Comparison of ENCODE assay signal across 1 cellular context in the genomic region with DNA sequence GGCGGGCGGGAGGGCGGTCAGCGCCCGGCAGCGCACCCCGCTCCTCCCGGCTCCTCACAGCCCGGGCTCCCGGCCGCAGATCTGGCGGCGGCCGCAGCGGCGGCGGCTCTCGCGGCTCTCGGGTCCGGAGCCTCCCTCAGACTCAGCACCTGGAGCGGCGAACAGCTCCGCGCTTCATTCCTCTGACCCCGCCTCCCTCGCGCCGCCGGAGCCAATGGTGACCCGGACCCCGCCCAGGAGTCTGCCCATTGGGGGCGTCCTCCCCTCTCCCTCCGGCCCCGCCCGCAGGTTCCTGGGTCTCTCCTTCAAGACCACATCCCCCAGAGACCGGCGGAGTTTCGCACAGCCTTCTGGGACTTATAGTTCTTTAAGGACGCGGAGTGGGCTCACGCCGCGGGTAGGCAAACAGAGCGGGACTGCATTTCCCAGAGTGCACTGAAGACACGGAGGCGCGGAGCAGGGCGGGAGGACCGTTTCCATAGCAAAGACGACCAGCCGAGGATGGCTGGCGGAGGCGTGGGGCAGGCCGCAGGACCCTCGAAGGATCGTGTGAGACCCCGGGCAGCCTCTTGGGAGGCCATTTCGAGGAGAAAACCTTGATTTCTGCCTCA.
A peak's percentile ranks its signal among the peaks of the same experiment; 100 is the strongest.
TF ChIP-seq lines count a peak whose summit lies in the region.

A gene (minus strand): TSS at position 149 of the 611 bp plus-strand sequence. CDS start 76,327 bp downstream, outside the sequence.

TF ChIP-seq in SK-N-SH, 30 proteins besides CTCF, POLR2A, EP300 and RAD21 (continued from another document):
- TF ChIP-seq, protein P1, sequence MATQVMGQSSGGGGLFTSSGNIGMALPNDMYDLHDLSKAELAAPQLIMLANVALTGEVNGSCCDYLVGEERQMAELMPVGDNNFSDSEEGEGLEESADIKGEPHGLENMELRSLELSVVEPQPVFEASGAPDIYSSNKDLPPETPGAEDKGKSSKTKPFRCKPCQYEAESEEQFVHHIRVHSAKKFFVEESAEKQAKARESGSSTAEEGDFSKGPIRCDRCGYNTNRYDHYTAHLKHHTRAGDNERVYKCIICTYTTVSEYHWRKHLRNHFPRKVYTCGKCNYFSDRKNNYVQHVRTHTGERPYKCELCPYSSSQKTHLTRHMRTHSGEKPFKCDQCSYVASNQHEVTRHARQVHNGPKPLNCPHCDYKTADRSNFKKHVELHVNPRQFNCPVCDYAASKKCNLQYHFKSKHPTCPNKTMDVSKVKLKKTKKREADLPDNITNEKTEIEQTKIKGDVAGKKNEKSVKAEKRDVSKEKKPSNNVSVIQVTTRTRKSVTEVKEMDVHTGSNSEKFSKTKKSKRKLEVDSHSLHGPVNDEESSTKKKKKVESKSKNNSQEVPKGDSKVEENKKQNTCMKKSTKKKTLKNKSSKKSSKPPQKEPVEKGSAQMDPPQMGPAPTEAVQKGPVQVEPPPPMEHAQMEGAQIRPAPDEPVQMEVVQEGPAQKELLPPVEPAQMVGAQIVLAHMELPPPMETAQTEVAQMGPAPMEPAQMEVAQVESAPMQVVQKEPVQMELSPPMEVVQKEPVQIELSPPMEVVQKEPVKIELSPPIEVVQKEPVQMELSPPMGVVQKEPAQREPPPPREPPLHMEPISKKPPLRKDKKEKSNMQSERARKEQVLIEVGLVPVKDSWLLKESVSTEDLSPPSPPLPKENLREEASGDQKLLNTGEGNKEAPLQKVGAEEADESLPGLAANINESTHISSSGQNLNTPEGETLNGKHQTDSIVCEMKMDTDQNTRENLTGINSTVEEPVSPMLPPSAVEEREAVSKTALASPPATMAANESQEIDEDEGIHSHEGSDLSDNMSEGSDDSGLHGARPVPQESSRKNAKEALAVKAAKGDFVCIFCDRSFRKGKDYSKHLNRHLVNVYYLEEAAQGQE (IDR thresholded peaks at IDR 0.05; ENCODE audit: low read depth, low read length) = peak; percentile 95
- TF ChIP-seq MEF2A (IDR thresholded peaks at IDR 0.05; ENCODE audit: borderline replicate concordance, low read depth) = no peak
- TF ChIP-seq, protein P2, sequence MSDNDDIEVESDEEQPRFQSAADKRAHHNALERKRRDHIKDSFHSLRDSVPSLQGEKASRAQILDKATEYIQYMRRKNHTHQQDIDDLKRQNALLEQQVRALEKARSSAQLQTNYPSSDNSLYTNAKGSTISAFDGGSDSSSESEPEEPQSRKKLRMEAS (IDR thresholded peaks at IDR 0.05; ENCODE audit: low read depth) = peak; percentile 40
- TF ChIP-seq FOSL2 (IDR thresholded peaks at IDR 0.05; ENCODE audit: borderline replicate concordance, low read depth) = no peak
- no peak for TF ChIP-seq NRF1 (IDR thresholded peaks at IDR 0.05; ENCODE audit: low read depth, low read length)
- TF ChIP-seq, protein P3, sequence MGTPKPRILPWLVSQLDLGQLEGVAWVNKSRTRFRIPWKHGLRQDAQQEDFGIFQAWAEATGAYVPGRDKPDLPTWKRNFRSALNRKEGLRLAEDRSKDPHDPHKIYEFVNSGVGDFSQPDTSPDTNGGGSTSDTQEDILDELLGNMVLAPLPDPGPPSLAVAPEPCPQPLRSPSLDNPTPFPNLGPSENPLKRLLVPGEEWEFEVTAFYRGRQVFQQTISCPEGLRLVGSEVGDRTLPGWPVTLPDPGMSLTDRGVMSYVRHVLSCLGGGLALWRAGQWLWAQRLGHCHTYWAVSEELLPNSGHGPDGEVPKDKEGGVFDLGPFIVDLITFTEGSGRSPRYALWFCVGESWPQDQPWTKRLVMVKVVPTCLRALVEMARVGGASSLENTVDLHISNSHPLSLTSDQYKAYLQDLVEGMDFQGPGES (IDR thresholded peaks at IDR 0.05; ENCODE audit: low read depth, low read length) = no peak
- TF ChIP-seq SIN3A (IDR thresholded peaks at IDR 0.05; ENCODE audit: borderline replicate concordance, low read depth, low read length) = 0 out of 2 replicates have a peak, but pooled peaks have one; percentile 20
- TF ChIP-seq GABPA (IDR thresholded peaks at IDR 0.05; ENCODE audit: low read depth) = 0 out of 2 replicates have a peak, but pooled peaks have one; percentile 24
- no peak for TF ChIP-seq GATA2 (CRISPR knock-in tag; IDR thresholded peaks at IDR 0.05)
- TF ChIP-seq TCF12 (IDR thresholded peaks at IDR 0.05) = no peak; the same call in 1 of the 2 replicates
- peak; percentile 58; the same call in 1 of the 2 replicates for TF ChIP-seq POLR2AphosphoS5 (IDR thresholded peaks at IDR 0.05; ENCODE audit: low read depth, low read length)
- TF ChIP-seq, protein P4, sequence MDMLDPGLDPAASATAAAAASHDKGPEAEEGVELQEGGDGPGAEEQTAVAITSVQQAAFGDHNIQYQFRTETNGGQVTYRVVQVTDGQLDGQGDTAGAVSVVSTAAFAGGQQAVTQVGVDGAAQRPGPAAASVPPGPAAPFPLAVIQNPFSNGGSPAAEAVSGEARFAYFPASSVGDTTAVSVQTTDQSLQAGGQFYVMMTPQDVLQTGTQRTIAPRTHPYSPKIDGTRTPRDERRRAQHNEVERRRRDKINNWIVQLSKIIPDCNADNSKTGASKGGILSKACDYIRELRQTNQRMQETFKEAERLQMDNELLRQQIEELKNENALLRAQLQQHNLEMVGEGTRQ (IDR thresholded peaks at IDR 0.05; ENCODE audit: borderline replicate concordance, low read depth, low read length) = no peak
